ENCODE assay signal across 11 cellular contexts in genomic region chr2:197360744-197361156, GRCh38. TPM values are rescaled to one million over a fixed set of nuclear protein-coding genes. Genes with fewer than 3 reads are reported as not detected.
DNase-seq lines count a peak whose midpoint lies in the region; ATAC-seq and TF ChIP-seq lines count a peak whose summit lies in the region.
"Had no signal": no experiment of that assay in that cellular context is flagged by ENCODE, and none has a peak within 500 bp of the region (broad histone marks: within the 10 kb centered on the region; RNA-seq: fewer than 3 reads in every experiment).

No MANE protein-coding gene starts in this region.

- TF ChIP-seq POLR2A in right lobe of liver (IDR thresholded peaks at IDR 0.05) (no peak), ovary (IDR thresholded peaks at IDR 0.05) (no peak)

- no peaks in the 10 kb centered on the region for H3K27me3 Mint-ChIP-seq in naive thymus-derived CD4-positive, alpha-beta T cell
- H3K27me3 Mint-ChIP-seq: T-helper 17 cell had no signal

- H2AFZ ChIP-seq in fibroblast of lung (ENCODE audit: low read length) = no peak overlapping the region

- intact Hi-C loops in naive thymus-derived CD4-positive, alpha-beta T cell (cut with micrococcal nuclease) = no loop called here
- intact Hi-C loops in right lobe of liver (cut with DNase I) (no loop called here), ovary (cut with DNase I) (no loop called here)

- no peak overlapping the region for H3K9ac ChIP-seq in fibroblast of lung (ENCODE audit: insufficient read depth, low read length)

- peaks cover 0 to 6% (median 0%) of the 10 kb centered on the region in 11 donors for H3K9me3 Mint-ChIP-seq in naive thymus-derived CD4-positive, alpha-beta T cell

- H3K27ac ChIP-seq in fibroblast of lung (ENCODE audit: insufficient read depth, low read length) (no peak overlapping the region), right lobe of liver (no peak overlapping the region), ovary (no peak overlapping the region)
- no peak overlapping the region for H3K27ac ChIP-seq in naive thymus-derived CD4-positive, alpha-beta T cell (ENCODE audit: low read depth, low read length)
- H3K27ac ChIP-seq: stomach had no signal

- CTCF ChIA-PET in naive thymus-derived CD4-positive, alpha-beta T cell (lab: Charles Lee) = interaction anchor here (0.6 to 0.8 kb wide), 4 partner anchors 173 to 287 kb away, joined by 3 to 4 read pairs (median 3); no protein-coding TSS in a partner anchor

- no peak for TF ChIP-seq EP300 in ovary (IDR thresholded peaks at IDR 0.05)

- H3K27ac Mint-ChIP-seq in naive thymus-derived CD4-positive, alpha-beta T cell = no peak overlapping the region

- H3K4me1 ChIP-seq in fibroblast of lung (ENCODE audit: control insufficient read depth, extremely low read depth, insufficient read depth, low read length) = no peaks in the 10 kb centered on the region
- H3K4me1 ChIP-seq in naive thymus-derived CD4-positive, alpha-beta T cell (ENCODE audit: control insufficient read depth in 2 of 2, insufficient read depth in 2 of 2, low read length in 2 of 2) = peaks cover 0 to 10% of the 10 kb centered on the region in 2 donors
- H3K4me1 ChIP-seq in right lobe of liver = no peaks in the 10 kb centered on the region
- no peaks in the 10 kb centered on the region for H3K4me1 ChIP-seq in ovary (ENCODE audit: insufficient read depth)
- H3K4me1 ChIP-seq: stomach had no signal

- TF ChIP-seq CTCF in fibroblast of lung (conservative IDR thresholded peaks at IDR 0.05 in 1 of 2, IDR thresholded peaks at IDR 0.05 in 1 of 2; ENCODE audit: low read depth in 1 of 2, low read length in 2 of 2) (no peak), right lobe of liver (IDR thresholded peaks at IDR 0.05) (no peak), ovary (IDR thresholded peaks at IDR 0.05) (no peak)

- POLR2A ChIA-PET in naive thymus-derived CD4-positive, alpha-beta T cell (lab: Charles Lee) = no interaction called here

- ATAC-seq in GM19035 (IDR thresholded peaks at IDR 0.05; ENCODE audit: unreplicated experiment) = peak; percentile 60
- peak; percentile 67 for ATAC-seq in HG03196 (IDR thresholded peaks at IDR 0.05; ENCODE audit: unreplicated experiment)
- ATAC-seq in naive thymus-derived CD4-positive, alpha-beta T cell = no peak
- no peak for ATAC-seq in right lobe of liver
- ATAC-seq: T-helper 17 cell had no signal

- H3K4me3 ChIP-seq in fibroblast of lung (replicated peaks in 1 of 4; ENCODE audit: control extremely low read depth in 1 of 4, insufficient read depth in 1 of 4, low read depth in 3 of 4, low read length in 4 of 4) (no peak overlapping the region), right lobe of liver (no peak overlapping the region), ovary (no peak overlapping the region)
- no peak overlapping the region for H3K4me3 ChIP-seq in naive thymus-derived CD4-positive, alpha-beta T cell (ENCODE audit: low read length)
- H3K4me3 ChIP-seq: stomach had no signal

- H3K36me3 ChIP-seq in fibroblast of lung (ENCODE audit: control insufficient read depth, insufficient read depth, low read length) (no peaks in the 10 kb centered on the region), right lobe of liver (no peaks in the 10 kb centered on the region), ovary (no peaks in the 10 kb centered on the region)
- H3K36me3 ChIP-seq in naive thymus-derived CD4-positive, alpha-beta T cell (ENCODE audit: control insufficient read depth in 2 of 3, insufficient read depth in 3 of 3, low read length in 3 of 3) = no peaks in the 10 kb centered on the region
- H3K36me3 ChIP-seq: stomach had no signal

- no peak overlapping the region for H3K4me3 Mint-ChIP-seq in naive thymus-derived CD4-positive, alpha-beta T cell
- H3K4me3 Mint-ChIP-seq: T-helper 17 cell had no signal

- peaks cover 0 to 7% (median 0%) of the 10 kb centered on the region in 5 donors for H3K36me3 Mint-ChIP-seq in naive thymus-derived CD4-positive, alpha-beta T cell

- peaks cover 3 to 36% (median 31%) of the 10 kb centered on the region in 7 donors for H3K4me1 Mint-ChIP-seq in naive thymus-derived CD4-positive, alpha-beta T cell

- no peaks in the 10 kb centered on the region for H4K20me1 ChIP-seq in fibroblast of lung (ENCODE audit: control insufficient read depth, extremely low read depth, insufficient read depth, low read length)

- H3K27me3 ChIP-seq in fibroblast of lung (ENCODE audit: control insufficient read depth, insufficient read depth, low read length) = no peaks in the 10 kb centered on the region
- H3K27me3 ChIP-seq in naive thymus-derived CD4-positive, alpha-beta T cell (ENCODE audit: control insufficient read depth in 2 of 2, insufficient read depth in 2 of 2, low read length in 2 of 2) = no peaks in the 10 kb centered on the region
- H3K27me3 ChIP-seq in right lobe of liver = no peaks in the 10 kb centered on the region
- no peaks in the 10 kb centered on the region for H3K27me3 ChIP-seq in ovary
- H3K27me3 ChIP-seq: stomach had no signal

- H3K9me3 ChIP-seq in fibroblast of lung (ENCODE audit: control insufficient read depth, insufficient read depth, low read depth, low read length) (no peaks in the 10 kb centered on the region), right lobe of liver (no peaks in the 10 kb centered on the region), ovary (no peaks in the 10 kb centered on the region)
- H3K9me3 ChIP-seq in naive thymus-derived CD4-positive, alpha-beta T cell (ENCODE audit: control insufficient read depth in 2 of 3, low read length in 3 of 3) = no peaks in the 10 kb centered on the region
- H3K9me3 ChIP-seq: stomach had no signal

- H3K4me2 ChIP-seq in fibroblast of lung (ENCODE audit: extremely low read depth, insufficient read depth, low read length) = no peak overlapping the region

- DNase-seq in EH (ENCODE audit: low read depth) (peak; percentile 83), fibroblast of lung (ENCODE audit: low read depth in 2 of 2) (peak; percentile 31 to 83), right lobe of liver (no peak), putamen (ENCODE audit: low spot score) (no peak), ovary (no peak)
- no peak for DNase-seq in naive thymus-derived CD4-positive, alpha-beta T cell
- DNase-seq: aorta, stomach, T-helper 17 cell had no signal

- H3K79me2 ChIP-seq in fibroblast of lung (ENCODE audit: control insufficient read depth, insufficient read depth, low read length) = no peaks in the 10 kb centered on the region

RNA-seq across cellular contexts. Expression of gene ANKRD44, which starts 50.2 kb away (rescaled TPM):
- total RNA-seq in fibroblast of lung (4.9 and 7.6 TPM in 2 replicates), right lobe of liver (10 to 100 TPM in 4 of 6 experiments, 1 to 10 TPM in 2; 7.9 to 19.5 (median 13.3) TPM), ovary (10 to 100 TPM in 6 of 7 donors, 1 to 10 TPM in 1; 9.2 to 60.0 (median 11.5) TPM)
- polyA plus RNA-seq in fibroblast of lung (9.1 and 9.7 TPM in 2 replicates), ovary (10 to 100 TPM in 1 of 2 donors, 1 to 10 TPM in 1; 2.6 to 10.1 TPM)
- 5.0 and 5.2 TPM in 2 replicates for polyA plus RNA-seq in fibroblast of lung (2012)
- polyA minus RNA-seq in fibroblast of lung (ENCODE audit: low replicate concordance) = 5.4 and 21.7 TPM in 2 replicates
- total RNA-seq in naive thymus-derived CD4-positive, alpha-beta T cell = 100 to 1,000 TPM; 234 to 296 (median 291) TPM
- polyA plus RNA-seq in naive thymus-derived CD4-positive, alpha-beta T cell = 10 to 100 TPM; 88.6 to 95.4 TPM

Comparison
In these comparisons a context has a peak if more than half of its experiments do, and no peak if none do; other contexts are left out.
1. DNase-seq: peak in EH (single experiment) and fibroblast of lung (2 of 2); none in naive thymus-derived CD4-positive, alpha-beta T cell (0 of 9), right lobe of liver (0 of 3), putamen (single experiment) and ovary (0 of 5).
2. ATAC-seq: peak in GM19035 (single experiment) and HG03196 (single experiment); none in naive thymus-derived CD4-positive, alpha-beta T cell (single experiment) and right lobe of liver (0 of 4).